ENCODE assay signal across 1 cellular context in the genomic region with DNA sequence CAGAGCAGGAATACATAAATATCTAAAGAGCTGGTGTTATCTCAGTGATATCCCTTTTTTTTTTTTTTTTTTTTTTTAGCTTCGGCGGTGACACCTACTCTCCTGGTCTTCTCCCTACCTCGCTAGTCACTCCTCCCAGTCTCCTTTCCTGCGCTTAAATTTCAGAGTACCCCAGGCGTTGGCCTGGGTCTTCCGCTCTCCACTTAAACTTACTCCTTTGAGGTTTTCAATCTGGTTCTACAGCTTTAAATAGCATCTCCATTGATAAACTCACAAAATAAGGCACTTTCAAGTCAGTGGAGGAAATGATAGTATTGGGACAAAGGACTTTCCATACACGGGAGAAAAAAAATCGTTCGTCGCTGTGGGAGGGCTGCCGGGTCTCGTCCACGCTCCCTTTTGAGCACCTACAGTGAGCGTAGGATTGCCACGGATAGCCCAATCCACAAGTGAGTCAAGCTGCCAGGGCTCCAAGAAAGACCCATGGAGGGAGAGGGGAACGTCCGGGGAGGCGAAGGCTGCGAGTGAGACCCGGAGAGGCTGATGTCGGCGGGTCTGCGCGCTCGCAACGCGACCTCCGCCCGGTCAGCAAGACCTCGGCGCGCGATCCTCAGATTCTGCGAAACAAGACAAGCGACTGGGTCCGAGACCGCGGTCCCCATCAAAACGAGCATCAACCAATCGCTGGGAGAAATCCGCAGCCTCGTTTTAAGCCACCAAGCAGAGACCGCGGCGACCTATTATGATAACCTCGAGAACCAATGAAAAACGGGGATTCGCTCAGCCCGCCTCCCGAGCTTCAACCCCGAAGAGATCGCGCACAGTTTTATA.
TF ChIP-seq lines count a peak whose summit lies in the region.

No MANE protein-coding gene starts in this region.

TF ChIP-seq in K562, 482 proteins besides CTCF, POLR2A, EP300 and RAD21 (continued from another document):
- TF ChIP-seq, protein P1, sequence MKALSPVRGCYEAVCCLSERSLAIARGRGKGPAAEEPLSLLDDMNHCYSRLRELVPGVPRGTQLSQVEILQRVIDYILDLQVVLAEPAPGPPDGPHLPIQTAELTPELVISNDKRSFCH (CRISPR knock-in tag; IDR thresholded peaks at IDR 0.05), result no peak
- TF ChIP-seq, protein P1 (tag; IDR thresholded peaks at IDR 0.05), result 0 out of 2 replicates have a peak, but pooled peaks have one; percentile 20
- no peak for TF ChIP-seq CAMTA2 (CRISPR knock-in tag; conservative IDR thresholded peaks at IDR 0.05)
- TF ChIP-seq LARP7 (IDR thresholded peaks at IDR 0.05), result no peak
- no peak for TF ChIP-seq MXI1 (IDR thresholded peaks at IDR 0.05; ENCODE audit: low read depth, low read length)
- peak; percentile 46; the same call in 1 of the 2 replicates for TF ChIP-seq PHF8 (IDR thresholded peaks at IDR 0.05; ENCODE audit: borderline replicate concordance, low read length)
TF ChIP-seq in K562: peak in this region for 25.
